Comparison of ENCODE assay signal across 1 cellular context in the genomic region with DNA sequence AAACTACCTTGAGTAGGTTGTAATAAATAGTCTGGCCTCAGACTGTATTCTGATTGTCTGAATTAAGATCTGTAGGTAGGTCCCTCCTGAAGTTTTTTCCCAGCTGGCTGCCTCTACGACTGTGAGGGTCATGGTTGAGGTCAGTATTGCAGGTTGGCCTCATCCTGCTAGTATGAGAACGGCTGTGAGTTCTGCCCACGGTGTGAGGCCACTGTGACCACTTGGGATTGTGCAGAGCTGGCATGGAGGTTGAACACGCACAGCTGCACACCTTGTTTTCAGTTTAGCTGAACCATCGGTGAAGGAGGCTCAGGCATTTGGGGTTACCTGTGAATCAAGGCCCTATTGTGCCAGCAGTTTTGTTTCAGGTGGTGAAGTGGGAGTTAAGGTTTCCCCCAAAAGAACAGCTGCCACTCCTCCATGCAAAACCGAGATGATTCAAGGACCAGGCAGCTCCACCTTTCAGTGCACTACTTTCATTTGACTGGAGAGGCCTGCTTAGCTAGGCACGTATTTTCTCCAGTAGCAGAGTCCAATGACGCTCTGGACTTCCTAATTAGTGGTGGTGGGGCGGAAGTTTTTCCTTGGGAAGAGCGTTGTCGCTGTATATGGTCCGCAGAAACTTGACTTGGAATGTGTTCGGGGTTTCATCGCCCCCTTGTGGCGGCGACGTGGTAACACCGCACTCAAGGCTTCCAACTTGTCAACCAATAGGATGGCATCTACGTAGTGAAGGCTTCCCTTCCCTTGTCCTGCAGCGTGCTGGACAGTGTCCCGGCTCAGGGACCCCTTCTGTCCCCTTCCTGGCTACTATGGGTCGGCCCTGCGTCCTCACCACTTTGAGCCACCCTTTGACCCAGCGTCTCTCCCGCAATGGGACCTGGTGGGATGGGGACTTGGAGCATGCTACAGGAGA.
TF ChIP-seq lines count a peak whose summit lies in the region.

No MANE protein-coding gene starts in this region.

TF ChIP-seq in SK-N-SH, 30 proteins besides CTCF, POLR2A, EP300 and RAD21 (continued from another document):
- TF ChIP-seq FOXM1 (IDR thresholded peaks at IDR 0.05; ENCODE audit: low read depth) (no peak), JUND (IDR thresholded peaks at IDR 0.05) (no peak), GATA2 (CRISPR knock-in tag; IDR thresholded peaks at IDR 0.05) (no peak), CHD2 (IDR thresholded peaks at IDR 0.05; ENCODE audit: low read length, partially characterized antibody) (no peak), TCF12 (IDR thresholded peaks at IDR 0.05) (no peak), MXI1 (IDR thresholded peaks at IDR 0.05; ENCODE audit: low read depth, low read length) (no peak), RXRA (IDR thresholded peaks at IDR 0.05; ENCODE audit: borderline replicate concordance, low read depth) (no peak), ELF1 (IDR thresholded peaks at IDR 0.05) (no peak), TAF1 (IDR thresholded peaks at IDR 0.05; ENCODE audit: borderline replicate concordance, low read depth, low read length) (no peak), SMC3 (IDR thresholded peaks at IDR 0.05; ENCODE audit: low read depth, low read length) (peak; percentile 77)
- TF ChIP-seq, protein P1, sequence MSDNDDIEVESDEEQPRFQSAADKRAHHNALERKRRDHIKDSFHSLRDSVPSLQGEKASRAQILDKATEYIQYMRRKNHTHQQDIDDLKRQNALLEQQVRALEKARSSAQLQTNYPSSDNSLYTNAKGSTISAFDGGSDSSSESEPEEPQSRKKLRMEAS (IDR thresholded peaks at IDR 0.05; ENCODE audit: low read depth): no peak
- TF ChIP-seq, protein P2, sequence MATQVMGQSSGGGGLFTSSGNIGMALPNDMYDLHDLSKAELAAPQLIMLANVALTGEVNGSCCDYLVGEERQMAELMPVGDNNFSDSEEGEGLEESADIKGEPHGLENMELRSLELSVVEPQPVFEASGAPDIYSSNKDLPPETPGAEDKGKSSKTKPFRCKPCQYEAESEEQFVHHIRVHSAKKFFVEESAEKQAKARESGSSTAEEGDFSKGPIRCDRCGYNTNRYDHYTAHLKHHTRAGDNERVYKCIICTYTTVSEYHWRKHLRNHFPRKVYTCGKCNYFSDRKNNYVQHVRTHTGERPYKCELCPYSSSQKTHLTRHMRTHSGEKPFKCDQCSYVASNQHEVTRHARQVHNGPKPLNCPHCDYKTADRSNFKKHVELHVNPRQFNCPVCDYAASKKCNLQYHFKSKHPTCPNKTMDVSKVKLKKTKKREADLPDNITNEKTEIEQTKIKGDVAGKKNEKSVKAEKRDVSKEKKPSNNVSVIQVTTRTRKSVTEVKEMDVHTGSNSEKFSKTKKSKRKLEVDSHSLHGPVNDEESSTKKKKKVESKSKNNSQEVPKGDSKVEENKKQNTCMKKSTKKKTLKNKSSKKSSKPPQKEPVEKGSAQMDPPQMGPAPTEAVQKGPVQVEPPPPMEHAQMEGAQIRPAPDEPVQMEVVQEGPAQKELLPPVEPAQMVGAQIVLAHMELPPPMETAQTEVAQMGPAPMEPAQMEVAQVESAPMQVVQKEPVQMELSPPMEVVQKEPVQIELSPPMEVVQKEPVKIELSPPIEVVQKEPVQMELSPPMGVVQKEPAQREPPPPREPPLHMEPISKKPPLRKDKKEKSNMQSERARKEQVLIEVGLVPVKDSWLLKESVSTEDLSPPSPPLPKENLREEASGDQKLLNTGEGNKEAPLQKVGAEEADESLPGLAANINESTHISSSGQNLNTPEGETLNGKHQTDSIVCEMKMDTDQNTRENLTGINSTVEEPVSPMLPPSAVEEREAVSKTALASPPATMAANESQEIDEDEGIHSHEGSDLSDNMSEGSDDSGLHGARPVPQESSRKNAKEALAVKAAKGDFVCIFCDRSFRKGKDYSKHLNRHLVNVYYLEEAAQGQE (IDR thresholded peaks at IDR 0.05; ENCODE audit: low read depth, low read length): peak; percentile 75; the same call in 1 of the 2 replicates
